12 cellular contexts compared by ENCODE assay signal in the genomic region with DNA sequence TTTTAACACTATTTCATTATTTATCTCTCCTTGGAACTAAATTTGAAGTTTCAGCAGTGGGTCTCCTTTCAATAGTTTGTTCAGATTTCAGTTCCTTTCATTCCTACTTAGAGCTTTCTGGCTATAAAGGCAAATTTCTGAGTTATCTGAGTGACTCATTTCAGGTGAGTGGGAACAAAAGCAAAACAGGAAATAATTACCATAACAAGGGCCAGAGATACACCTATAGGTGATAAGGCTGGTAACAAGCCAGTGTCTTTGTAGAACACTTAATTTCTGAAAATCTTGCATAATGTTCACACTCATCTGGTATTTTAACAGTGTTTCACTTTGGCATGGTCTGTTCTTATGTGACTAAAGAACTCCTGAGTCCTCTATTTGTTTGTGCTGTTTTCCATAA.
DNase-seq lines count a peak whose midpoint lies in the region; ATAC-seq and TF ChIP-seq lines count a peak whose summit lies in the region.
"Had no signal": no experiment of that assay in that cellular context is flagged by ENCODE, and none has a peak within 500 bp of the region (broad histone marks: within the 10 kb centered on the region; RNA-seq: fewer than 3 reads in every experiment).

No MANE protein-coding gene starts in this region.

- CTCF ChIA-PET in activated CD4-positive, alpha-beta memory T cell treated with anti-CD3 and anti-CD28 coated beads for 36 hours (lab: Charles Lee), result interaction anchor here (0.7 kb wide), 1 partner anchor 64 kb away, joined by 4 read pairs; no protein-coding TSS in a partner anchor

- no peak for TF ChIP-seq CTCF in hepatocyte (IDR thresholded peaks at IDR 0.05; ENCODE audit: poor library complexity)

- intact Hi-C loops in activated CD4-positive, alpha-beta memory T cell treated with anti-CD3 and anti-CD28 coated beads for 36 hours (cut with micrococcal nuclease), result loop anchor here (2.0 to 5.0 kb wide), 3 partner anchors 14 to 109 kb away; partner anchors contain the start of genes FMO4 and PRRC2C

- H3K4me1 Mint-ChIP-seq in activated naive CD4-positive, alpha-beta T cell treated with anti-CD3 and anti-CD28 coated beads, Interleukin-2, amount 50 U/mL, for 24 hours, result peaks cover 25% of the 10 kb centered on the region
- H3K4me1 Mint-ChIP-seq in activated CD4-positive, alpha-beta memory T cell treated with anti-CD3 and anti-CD28 coated beads for 36 hours (ENCODE audit: low read depth), result peaks cover 31% of the 10 kb centered on the region

- POLR2A ChIA-PET in activated CD4-positive, alpha-beta memory T cell treated with anti-CD3 and anti-CD28 coated beads for 36 hours (lab: Charles Lee), result no interaction called here

- ATAC-seq in HG03135 (IDR thresholded peaks at IDR 0.05; ENCODE audit: unreplicated experiment) (no peak), GM21423 (IDR thresholded peaks at IDR 0.05; ENCODE audit: unreplicated experiment) (no peak)

- no peaks in the 10 kb centered on the region for H3K27me3 Mint-ChIP-seq in activated naive CD4-positive, alpha-beta T cell treated with anti-CD3 and anti-CD28 coated beads, Interleukin-2, amount 50 U/mL, for 24 hours
- no peaks in the 10 kb centered on the region for H3K27me3 Mint-ChIP-seq in activated CD4-positive, alpha-beta memory T cell treated with anti-CD3 and anti-CD28 coated beads for 36 hours
- H3K27me3 Mint-ChIP-seq: type B pancreatic cell had no signal

- no peak overlapping the region for H3K4me3 ChIP-seq in hepatocyte
- no peak overlapping the region for H3K4me3 ChIP-seq in effector memory CD4-positive, alpha-beta T cell (ENCODE audit: insufficient read depth, low read depth, low read length, poor library complexity, severe bottlenecking)

- H4K20me1 ChIP-seq in hepatocyte (ENCODE audit: insufficient read depth, poor library complexity, severe bottlenecking), result no peaks in the 10 kb centered on the region

- no peak overlapping the region for H2AFZ ChIP-seq in hepatocyte

- peak overlapping the region; percentile 65 for H3K4me3 Mint-ChIP-seq in activated naive CD4-positive, alpha-beta T cell treated with anti-CD3 and anti-CD28 coated beads, Interleukin-2, amount 50 U/mL, for 24 hours
- no peak overlapping the region for H3K4me3 Mint-ChIP-seq in activated CD4-positive, alpha-beta memory T cell treated with anti-CD3 and anti-CD28 coated beads for 36 hours
- H3K4me3 Mint-ChIP-seq: type B pancreatic cell had no signal

- H3K9me3 ChIP-seq in hepatocyte (ENCODE audit: low read depth), result no peaks in the 10 kb centered on the region
- H3K9me3 ChIP-seq in effector memory CD4-positive, alpha-beta T cell (ENCODE audit: control insufficient read depth, low read length), result no peaks in the 10 kb centered on the region

- peaks cover 8% of the 10 kb centered on the region for H3K4me1 ChIP-seq in hepatocyte (ENCODE audit: insufficient read depth)
- H3K4me1 ChIP-seq in effector memory CD4-positive, alpha-beta T cell (ENCODE audit: control insufficient read depth, insufficient read depth, low read length, poor library complexity, severe bottlenecking), result peaks cover 13% of the 10 kb centered on the region

- peak overlapping the region; percentile 96 for H3K27ac Mint-ChIP-seq in activated naive CD4-positive, alpha-beta T cell treated with anti-CD3 and anti-CD28 coated beads, Interleukin-2, amount 50 U/mL, for 24 hours
- peak overlapping the region; percentile 79 for H3K27ac Mint-ChIP-seq in activated CD4-positive, alpha-beta memory T cell treated with anti-CD3 and anti-CD28 coated beads for 36 hours
- H3K27ac Mint-ChIP-seq: type B pancreatic cell had no signal

- H3K27me3 ChIP-seq in hepatocyte, result no peaks in the 10 kb centered on the region
- H3K27me3 ChIP-seq in effector memory CD4-positive, alpha-beta T cell (replicated peaks; ENCODE audit: control insufficient read depth, insufficient read depth, low read length, poor library complexity, severe bottlenecking), result no peaks in the 10 kb centered on the region

- H3K36me3 ChIP-seq in hepatocyte (replicated peaks; ENCODE audit: insufficient read depth, low read depth), result no peaks in the 10 kb centered on the region
- H3K36me3 ChIP-seq in effector memory CD4-positive, alpha-beta T cell (ENCODE audit: control insufficient read depth, insufficient read depth, low read length), result no peaks in the 10 kb centered on the region

- H3K9me3 Mint-ChIP-seq in activated naive CD4-positive, alpha-beta T cell treated with anti-CD3 and anti-CD28 coated beads, Interleukin-2, amount 50 U/mL, for 24 hours, result no peaks in the 10 kb centered on the region
- H3K9me3 Mint-ChIP-seq in activated CD4-positive, alpha-beta memory T cell treated with anti-CD3 and anti-CD28 coated beads for 36 hours, result peaks cover 4% of the 10 kb centered on the region

- H3K36me3 Mint-ChIP-seq in activated naive CD4-positive, alpha-beta T cell treated with anti-CD3 and anti-CD28 coated beads, Interleukin-2, amount 50 U/mL, for 24 hours, result no peaks in the 10 kb centered on the region
- H3K36me3 Mint-ChIP-seq in activated CD4-positive, alpha-beta memory T cell treated with anti-CD3 and anti-CD28 coated beads for 36 hours, result no peaks in the 10 kb centered on the region
- H3K36me3 Mint-ChIP-seq: type B pancreatic cell had no signal

- H3K79me2 ChIP-seq in hepatocyte, result no peaks in the 10 kb centered on the region

- no peak for DNase-seq in activated naive CD4-positive, alpha-beta T cell (lab: John Stamatoyannopoulos, UW)
- no peak for DNase-seq in activated CD4-positive, alpha-beta memory T cell treated with anti-CD3 and anti-CD28 coated beads for 36 hours
- DNase-seq in hepatocyte (ENCODE audit: low spot score) (no peak), anterior cingulate cortex (lab: John Stamatoyannopoulos, UW) (no peak)
- no peak for DNase-seq in effector memory CD4-positive, alpha-beta T cell
- DNase-seq: DMS 273 treated with DMSO at 0.1 percent for 48 hours, NCI-H187 treated with DMSO at 0.1 percent for 48 hours, NCI-H526 treated with DMSO at 0.1 percent for 48 hours had no signal

- no peaks in the 10 kb centered on the region for H3K9me2 ChIP-seq in hepatocyte (replicated peaks; ENCODE audit: insufficient read depth)

- no peak overlapping the region for H3K4me2 ChIP-seq in hepatocyte

- peak overlapping the region; percentile 20 for H3K27ac ChIP-seq in hepatocyte
- no peak overlapping the region for H3K27ac ChIP-seq in effector memory CD4-positive, alpha-beta T cell (ENCODE audit: insufficient read depth, low read length, poor library complexity, severe bottlenecking)
